In genomic region chr5:58188287-58188651, GRCh38 we compare ENCODE assay signal across 10 cellular contexts.
DNase-seq lines count a peak whose midpoint lies in the region; ATAC-seq and TF ChIP-seq lines count a peak whose summit lies in the region.
"Had no signal": no experiment of that assay in that cellular context is flagged by ENCODE, and none has a peak within 500 bp of the region (broad histone marks: within the 10 kb centered on the region; RNA-seq: fewer than 3 reads in every experiment).

No MANE protein-coding gene starts in this region.

- H3K36me3 ChIP-seq in ACC112 (ENCODE audit: insufficient read depth, low read length) (no peaks in the 10 kb centered on the region), vagina (no peaks in the 10 kb centered on the region)
- H3K36me3 ChIP-seq: gastroesophageal sphincter had no signal

- peak overlapping the region; percentile 48 for H3K27ac ChIP-seq in ACC112 (ENCODE audit: low read depth, low read length)
- H3K27ac ChIP-seq in vagina = no peak overlapping the region
- H3K27ac ChIP-seq: gastroesophageal sphincter had no signal

- H2AFZ ChIP-seq in ACC112 (ENCODE audit: low read length, unreplicated experiment) = peak overlapping the region; percentile 3

- peaks cover 54% of the 10 kb centered on the region for H3K4me1 ChIP-seq in ACC112 (ENCODE audit: control insufficient read depth, insufficient read depth, low read length, unreplicated experiment)
- no peaks in the 10 kb centered on the region for H3K4me1 ChIP-seq in vagina
- H3K4me1 ChIP-seq: gastroesophageal sphincter had no signal

- no peak for TF ChIP-seq POLR2A in vagina (IDR thresholded peaks at IDR 0.05)

- ATAC-seq in left lobe of liver (peak; percentile 79), GM18519 (IDR thresholded peaks at IDR 0.05; ENCODE audit: low FRiP score, unreplicated experiment) (no peak)
- ATAC-seq: gastroesophageal sphincter had no signal

- no peaks in the 10 kb centered on the region for H3K79me2 ChIP-seq in ACC112 (ENCODE audit: control insufficient read depth, insufficient read depth, low read length, unreplicated experiment)

- DNase-seq in HS-27A (ENCODE audit: low read depth) = peak; percentile 55
- peak; percentile 56 for DNase-seq in astrocyte of the spinal cord (ENCODE audit: low read depth, low spot score)
- no peak for DNase-seq in left lobe of liver (ENCODE audit: low spot score)
- DNase-seq in vagina (ENCODE audit: extremely low spot score in 2 of 2) = no peak
- DNase-seq in ecto neural progenitor cell (ENCODE audit: low spot score) = no peak
- DNase-seq in activated CD4-positive, alpha-beta T cell treated with anti-CD3 and anti-CD28 coated beads, Interleukin-2, amount 50 U/mL, for 4 hours = no peak
- DNase-seq: H9 had no signal

- TF ChIP-seq CTCF in astrocyte of the spinal cord (IDR thresholded peaks at IDR 0.05; ENCODE audit: low read depth, low read length) (no peak), vagina (IDR thresholded peaks at IDR 0.05) (no peak)

- H3K27me3 ChIP-seq in ACC112 (ENCODE audit: insufficient read depth, low read length) = no peaks in the 10 kb centered on the region
- H3K27me3 ChIP-seq in vagina = no peaks in the 10 kb centered on the region
- H3K27me3 ChIP-seq: gastroesophageal sphincter had no signal

- intact Hi-C loops in vagina (cut with DNase I) = no loop called here

- in situ Hi-C loops in astrocyte of the spinal cord (cut with HindIII; ENCODE audit: low sequenced_read_pairs) = no loop called here

- H3K4me3 ChIP-seq in ACC112 (ENCODE audit: low read depth, low read length) (peak overlapping the region; percentile 28), astrocyte of the spinal cord (ENCODE audit: low read depth, low read length) (no peak overlapping the region), vagina (no peak overlapping the region)
- H3K4me3 ChIP-seq: gastroesophageal sphincter had no signal

- no peaks in the 10 kb centered on the region for H3K9me3 ChIP-seq in vagina
- H3K9me3 ChIP-seq: gastroesophageal sphincter had no signal

Comparison
In these comparisons a context has a peak if more than half of its experiments do, and no peak if none do; other contexts are left out.
1. DNase-seq: peak in HS-27A (single experiment) and astrocyte of the spinal cord (single experiment); none in left lobe of liver (single experiment), vagina (0 of 2), ecto neural progenitor cell (single experiment) and activated CD4-positive, alpha-beta T cell treated with anti-CD3 and anti-CD28 coated beads, Interleukin-2, amount 50 U/mL, for 4 hours (0 of 2).